ENCODE assay signal across 1 cellular context in the genomic region with DNA sequence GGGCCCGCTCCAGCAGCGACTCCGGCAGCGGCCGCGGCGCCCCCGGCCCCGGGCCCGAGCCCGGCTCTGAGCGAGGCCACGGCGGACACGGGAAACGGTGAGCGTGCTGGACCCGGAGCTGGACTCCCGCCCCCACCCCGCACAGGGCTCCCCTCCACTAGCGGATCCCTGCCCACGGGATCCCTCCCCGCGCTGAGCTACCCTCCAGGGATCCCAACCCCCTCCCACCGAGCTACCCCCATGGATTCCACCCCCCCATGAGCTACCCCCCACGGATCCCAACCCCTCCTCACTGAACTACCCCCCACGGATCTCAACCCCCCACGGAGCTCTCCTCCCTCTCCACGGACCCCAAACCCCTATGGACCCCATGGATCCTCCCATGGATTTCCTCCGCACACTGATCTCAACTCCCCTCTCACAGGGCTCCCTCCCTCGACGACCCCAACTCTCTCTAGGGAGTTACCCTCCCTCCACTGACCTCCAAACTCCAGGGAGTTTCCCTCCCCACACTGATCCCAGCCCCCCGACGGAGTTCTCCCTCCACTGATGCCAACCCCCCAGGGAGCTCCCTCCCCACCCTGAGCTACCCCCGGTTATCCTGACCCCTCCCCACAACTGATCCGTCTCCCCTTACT.
TF ChIP-seq lines count a peak whose summit lies in the region.

No MANE protein-coding gene starts in this region.

TF ChIP-seq in IMR-90, 13 proteins besides CTCF, POLR2A, EP300 and RAD21:
- TF ChIP-seq NFE2L2 (IDR thresholded peaks at IDR 0.05; ENCODE audit: low read depth, low read length) (no peak), MAFK (IDR thresholded peaks at IDR 0.05; ENCODE audit: low read depth, low read length) (no peak), CHD1 (IDR thresholded peaks at IDR 0.05; ENCODE audit: low read depth, low read length) (no peak), RFX5 (IDR thresholded peaks at IDR 0.05; ENCODE audit: low read depth, low read length) (no peak), BHLHE40 (IDR thresholded peaks at IDR 0.05; ENCODE audit: low read depth, low read length) (no peak), RCOR1 (IDR thresholded peaks at IDR 0.05; ENCODE audit: insufficient replicate concordance, low read length) (no peak), FOS (IDR thresholded peaks at IDR 0.05; ENCODE audit: low read depth, low read length) (no peak), MAZ (IDR thresholded peaks at IDR 0.05; ENCODE audit: borderline replicate concordance, low read depth, low read length) (no peak)
- TF ChIP-seq, protein P1, sequence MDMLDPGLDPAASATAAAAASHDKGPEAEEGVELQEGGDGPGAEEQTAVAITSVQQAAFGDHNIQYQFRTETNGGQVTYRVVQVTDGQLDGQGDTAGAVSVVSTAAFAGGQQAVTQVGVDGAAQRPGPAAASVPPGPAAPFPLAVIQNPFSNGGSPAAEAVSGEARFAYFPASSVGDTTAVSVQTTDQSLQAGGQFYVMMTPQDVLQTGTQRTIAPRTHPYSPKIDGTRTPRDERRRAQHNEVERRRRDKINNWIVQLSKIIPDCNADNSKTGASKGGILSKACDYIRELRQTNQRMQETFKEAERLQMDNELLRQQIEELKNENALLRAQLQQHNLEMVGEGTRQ (IDR thresholded peaks at IDR 0.05; ENCODE audit: low read depth, low read length) = no peak
- TF ChIP-seq, protein P2, sequence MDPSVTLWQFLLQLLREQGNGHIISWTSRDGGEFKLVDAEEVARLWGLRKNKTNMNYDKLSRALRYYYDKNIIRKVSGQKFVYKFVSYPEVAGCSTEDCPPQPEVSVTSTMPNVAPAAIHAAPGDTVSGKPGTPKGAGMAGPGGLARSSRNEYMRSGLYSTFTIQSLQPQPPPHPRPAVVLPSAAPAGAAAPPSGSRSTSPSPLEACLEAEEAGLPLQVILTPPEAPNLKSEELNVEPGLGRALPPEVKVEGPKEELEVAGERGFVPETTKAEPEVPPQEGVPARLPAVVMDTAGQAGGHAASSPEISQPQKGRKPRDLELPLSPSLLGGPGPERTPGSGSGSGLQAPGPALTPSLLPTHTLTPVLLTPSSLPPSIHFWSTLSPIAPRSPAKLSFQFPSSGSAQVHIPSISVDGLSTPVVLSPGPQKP (IDR thresholded peaks at IDR 0.05; ENCODE audit: borderline replicate concordance, low read depth, low read length) = no peak
